8 cellular contexts compared by ENCODE assay signal in the genomic region with DNA sequence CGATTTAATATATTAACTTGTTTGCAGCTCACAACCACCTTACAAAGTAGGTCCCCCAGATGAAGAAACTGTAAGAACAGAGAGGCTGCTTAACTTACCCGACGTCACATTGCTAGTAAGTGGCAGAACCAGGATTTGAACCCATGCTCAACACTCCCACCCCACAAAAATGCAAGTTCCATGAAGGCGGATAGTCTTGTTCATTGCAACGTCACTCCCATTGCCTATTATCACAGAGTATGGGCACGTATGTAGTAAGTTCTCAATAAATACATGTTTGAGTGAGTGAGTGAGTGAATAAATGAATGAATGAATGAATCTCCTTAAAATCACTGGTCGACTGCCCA. TPM values are rescaled to one million over a fixed set of nuclear protein-coding genes. Genes with fewer than 3 reads are reported as not detected.
DNase-seq lines count a peak whose midpoint lies in the region; TF ChIP-seq lines count a peak whose summit lies in the region.

No MANE protein-coding gene starts in this region.

- POLR2A ChIA-PET in BJ (lab: Charles Lee): no interaction called here

- H3K9ac ChIP-seq in MM.1S (ENCODE audit: low read length) (peak overlapping the region; percentile 63), duodenal mucosa (ENCODE audit: low read depth in 1 of 2, low read length in 2 of 2) (peak overlapping the region; percentile 33 to 56)

- peaks cover 51% of the 10 kb centered on the region for H3K79me2 ChIP-seq in MM.1S (ENCODE audit: low read length)

- no peak overlapping the region for H3K27ac ChIP-seq in MM.1S (ENCODE audit: low read length)
- no peak overlapping the region for H3K27ac ChIP-seq in duodenal mucosa (ENCODE audit: low read depth, low read length)

- CTCF ChIA-PET in BJ (lab: Yijun Ruan, JAX): interaction anchor here (2.0 kb wide), 1 partner anchor 286 kb away, joined by 6 read pairs; no protein-coding TSS in a partner anchor

- peak overlapping the region; percentile 75 for H2AFZ ChIP-seq in MM.1S (ENCODE audit: low read length)

- TF ChIP-seq CTCF in BJ (IDR thresholded peaks at IDR 0.05; ENCODE audit: insufficient read depth, low read depth, low read length) (no peak), MM.1S (IDR thresholded peaks at IDR 0.05; ENCODE audit: low read length) (no peak), nephron progenitor cell (IDR thresholded peaks at IDR 0.05) (no peak)

- peak overlapping the region; percentile 95 for H3K4me3 Mint-ChIP-seq in nephron progenitor cell

- H3K9me2 ChIP-seq in MM.1S (replicated peaks; ENCODE audit: insufficient read depth, low read length): no peaks in the 10 kb centered on the region

- no peaks in the 10 kb centered on the region for H3K9me3 ChIP-seq in MM.1S (replicated peaks; ENCODE audit: insufficient read depth, low read length)
- no peaks in the 10 kb centered on the region for H3K9me3 ChIP-seq in duodenal mucosa (ENCODE audit: control insufficient read depth in 1 of 2, low read length in 2 of 2)

- peak overlapping the region; percentile 95 for H3K4me2 ChIP-seq in MM.1S (ENCODE audit: low read depth, low read length)

- H3F3A ChIP-seq in MM.1S (ENCODE audit: insufficient read depth, low read length): no peaks in the 10 kb centered on the region

- H3K4me1 Mint-ChIP-seq in nephron progenitor cell: peaks cover 44% of the 10 kb centered on the region

- no peaks in the 10 kb centered on the region for H4K20me1 ChIP-seq in MM.1S (ENCODE audit: insufficient read depth, low read length)

- no peaks in the 10 kb centered on the region for H3K36me3 Mint-ChIP-seq in nephron progenitor cell (ENCODE audit: low read depth)

- H3K27ac Mint-ChIP-seq in nephron progenitor cell: no peak overlapping the region

- DNase-seq in BJ (ENCODE audit: low read depth) (no peak), MM.1S (no peak), nephron progenitor cell (no peak), NCI-H1092 (lab: John Stamatoyannopoulos, UW) (no peak), Ammon's horn (ENCODE audit: low spot score) (no peak), foreskin melanocyte (no peak)
- no peak for DNase-seq in effector CD8-positive, alpha-beta T cell (lab: John Stamatoyannopoulos, UW)

- H3K4me3 ChIP-seq in BJ (ENCODE audit: low read depth, low read length): peak overlapping the region; percentile 72
- H3K4me3 ChIP-seq in MM.1S (ENCODE audit: low read length): peak overlapping the region; percentile 78
- peak overlapping the region; percentile 72 to 79 for H3K4me3 ChIP-seq in duodenal mucosa (ENCODE audit: low read depth in 1 of 2, low read length in 2 of 2)

- H3K9me3 Mint-ChIP-seq in nephron progenitor cell: no peaks in the 10 kb centered on the region

- peaks cover 22% of the 10 kb centered on the region for H3K27me3 Mint-ChIP-seq in nephron progenitor cell (ENCODE audit: low read depth, poor library complexity)

- H3K4me1 ChIP-seq in MM.1S (ENCODE audit: low read length): peaks cover 3% of the 10 kb centered on the region; the same call in 1 of the 2 replicates
- peaks cover 12 to 14% of the 10 kb centered on the region in 2 donors for H3K4me1 ChIP-seq in duodenal mucosa (ENCODE audit: control insufficient read depth in 1 of 2, insufficient read depth in 2 of 2, low read length in 2 of 2)

- H3K36me3 ChIP-seq in BJ (ENCODE audit: control insufficient read depth, insufficient read depth, low read length): no peaks in the 10 kb centered on the region
- no peaks in the 10 kb centered on the region for H3K36me3 ChIP-seq in MM.1S (replicated peaks; ENCODE audit: insufficient read depth, low read length)
- no peaks in the 10 kb centered on the region for H3K36me3 ChIP-seq in duodenal mucosa (ENCODE audit: control insufficient read depth in 1 of 2, insufficient read depth in 2 of 2, low read length in 2 of 2)

- H3K27me3 ChIP-seq in BJ (ENCODE audit: control insufficient read depth, insufficient read depth, low read length) (no peaks in the 10 kb centered on the region), MM.1S (replicated peaks; ENCODE audit: insufficient read depth, low read length) (no peaks in the 10 kb centered on the region), duodenal mucosa (ENCODE audit: control insufficient read depth in 1 of 2, insufficient read depth in 2 of 2, low read length in 2 of 2) (no peaks in the 10 kb centered on the region)

RNA-seq across cellular contexts. Expression of gene USP31, which starts 1.1 kb away (rescaled TPM):
- polyA plus RNA-seq in BJ (2011; rRNA removed): 4.3 and 5.4 TPM in 2 replicates
- 8.5 and 10.6 TPM in 2 replicates for polyA minus RNA-seq in BJ (2011; rRNA and poly(A)+ RNA removed)

RNA-seq across cellular contexts. Expression of gene SCNN1G, which starts 34.4 kb away (rescaled TPM):
- not detected in 2 replicates for polyA plus RNA-seq in BJ (2011; rRNA removed)
- not detected in 2 replicates for polyA minus RNA-seq in BJ (2011; rRNA and poly(A)+ RNA removed)
